ENCODE assay signal across 8 cellular contexts in the genomic region with DNA sequence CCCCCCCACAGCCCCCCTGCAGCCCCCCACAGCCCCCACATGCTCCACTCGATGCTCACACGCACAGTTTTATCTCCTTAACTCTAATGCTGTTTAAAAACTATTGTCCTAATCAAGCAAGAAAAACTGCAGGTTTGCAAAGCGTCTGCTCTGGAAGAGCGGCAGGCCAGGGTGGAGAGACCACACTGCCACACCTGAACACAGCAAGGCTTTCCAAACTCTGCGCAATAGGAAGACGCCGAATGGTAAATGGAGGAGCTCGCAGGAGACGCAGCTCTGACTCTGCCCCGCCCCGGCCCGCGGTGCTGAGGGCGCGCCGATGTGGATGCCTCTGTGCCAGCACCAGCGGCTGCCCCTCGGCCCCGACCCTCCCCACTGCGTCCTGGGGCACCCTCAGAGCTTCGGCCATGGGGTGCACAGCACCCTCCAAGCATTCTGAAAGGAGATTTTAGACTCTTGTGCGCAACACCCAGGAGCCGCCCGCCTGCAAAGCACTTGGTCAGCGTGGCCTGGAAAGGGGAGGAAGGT. TPM values are rescaled to one million over a fixed set of nuclear protein-coding genes. Genes with fewer than 3 reads are reported as not detected.
DNase-seq lines count a peak whose midpoint lies in the region; ATAC-seq and FAIRE-seq lines count a peak whose summit lies in the region.

No MANE protein-coding gene starts in this region.

- FAIRE-seq in urothelium cell line (lab: Jason Lieb, UNC): peak; percentile 94

- H3K4me3 Mint-ChIP-seq in activated naive CD4-positive, alpha-beta T cell treated with anti-CD3 and anti-CD28 coated beads for 36 hours: no peak overlapping the region
- peak overlapping the region; percentile 66 for H3K4me3 Mint-ChIP-seq in activated naive CD8-positive, alpha-beta T cell

- H3K4me1 Mint-ChIP-seq in activated naive CD4-positive, alpha-beta T cell treated with anti-CD3 and anti-CD28 coated beads for 36 hours (ENCODE audit: low read depth): peaks cover 66% of the 10 kb centered on the region
- H3K4me1 Mint-ChIP-seq in activated naive CD8-positive, alpha-beta T cell (ENCODE audit: low read depth): peaks cover 64% of the 10 kb centered on the region

- intact Hi-C loops in activated naive CD4-positive, alpha-beta T cell treated with anti-CD3 and anti-CD28 coated beads for 36 hours (cut with micrococcal nuclease): no loop called here
- intact Hi-C loops in left colon (cut with DNase I, micrococcal nuclease): no loop called here

- peak overlapping the region; percentile 44 for H3K27ac Mint-ChIP-seq in activated naive CD4-positive, alpha-beta T cell treated with anti-CD3 and anti-CD28 coated beads for 36 hours
- peak overlapping the region; percentile 92 for H3K27ac Mint-ChIP-seq in activated naive CD8-positive, alpha-beta T cell

- H3K27me3 Mint-ChIP-seq in activated naive CD4-positive, alpha-beta T cell treated with anti-CD3 and anti-CD28 coated beads for 36 hours (ENCODE audit: low read depth): no peaks in the 10 kb centered on the region
- no peaks in the 10 kb centered on the region for H3K27me3 Mint-ChIP-seq in activated naive CD8-positive, alpha-beta T cell

- CTCF ChIA-PET in activated naive CD4-positive, alpha-beta T cell treated with anti-CD3 and anti-CD28 coated beads for 36 hours (lab: Charles Lee): no interaction called here

- no peak for DNase-seq in activated naive CD4-positive, alpha-beta T cell treated with anti-CD3 and anti-CD28 coated beads for 36 hours
- DNase-seq in activated naive CD4-positive, alpha-beta T cell (lab: John Stamatoyannopoulos, UW): no peak
- DNase-seq in left colon: peak; percentile 20 to 23
- peak; percentile 86 for DNase-seq in urothelium cell line (ENCODE audit: low spot score)
- no peak for DNase-seq in KG1 (lab: John Stamatoyannopoulos, UW)
- DNase-seq in CD1c-positive myeloid dendritic cell (ENCODE audit: extremely low spot score): no peak
- no peak for DNase-seq in OCI-M1 (lab: John Stamatoyannopoulos, UW)

- peaks cover 10% of the 10 kb centered on the region for H3K9me3 Mint-ChIP-seq in activated naive CD4-positive, alpha-beta T cell treated with anti-CD3 and anti-CD28 coated beads for 36 hours
- H3K9me3 Mint-ChIP-seq in activated naive CD8-positive, alpha-beta T cell (ENCODE audit: low read depth): no peaks in the 10 kb centered on the region

- ATAC-seq in left colon: peak; percentile 75

- peaks cover 29% of the 10 kb centered on the region for H3K36me3 Mint-ChIP-seq in activated naive CD4-positive, alpha-beta T cell treated with anti-CD3 and anti-CD28 coated beads for 36 hours (ENCODE audit: low read depth)
- no peaks in the 10 kb centered on the region for H3K36me3 Mint-ChIP-seq in activated naive CD8-positive, alpha-beta T cell

RNA-seq across cellular contexts. Expression of a gene that starts 32.4 kb away (rescaled TPM):
- total RNA-seq in activated naive CD4-positive, alpha-beta T cell treated with anti-CD3 and anti-CD28 coated beads for 36 hours: 10 to 100 TPM; 48.3 to 48.8 TPM
- 1 to 10 TPM; 6.5 to 9.0 TPM for total RNA-seq in left colon

Comparison
In these comparisons a context has a peak if more than half of its experiments do, and no peak if none do; other contexts are left out.
1. DNase-seq: peak in left colon (2 of 2) and urothelium cell line (single experiment); none in activated naive CD4-positive, alpha-beta T cell treated with anti-CD3 and anti-CD28 coated beads for 36 hours (single experiment), activated naive CD4-positive, alpha-beta T cell (0 of 4), KG1 (single experiment), CD1c-positive myeloid dendritic cell (single experiment) and OCI-M1 (single experiment).
2. RNA of a gene that starts 32.4 kb away (total RNA-seq): 48.3 to 48.8 TPM in activated naive CD4-positive, alpha-beta T cell treated with anti-CD3 and anti-CD28 coated beads for 36 hours; 6.5 to 9.0 TPM in left colon; every median in the first group is over 4 times any median in the second.